8 cellular contexts compared by ENCODE assay signal in the genomic region with DNA sequence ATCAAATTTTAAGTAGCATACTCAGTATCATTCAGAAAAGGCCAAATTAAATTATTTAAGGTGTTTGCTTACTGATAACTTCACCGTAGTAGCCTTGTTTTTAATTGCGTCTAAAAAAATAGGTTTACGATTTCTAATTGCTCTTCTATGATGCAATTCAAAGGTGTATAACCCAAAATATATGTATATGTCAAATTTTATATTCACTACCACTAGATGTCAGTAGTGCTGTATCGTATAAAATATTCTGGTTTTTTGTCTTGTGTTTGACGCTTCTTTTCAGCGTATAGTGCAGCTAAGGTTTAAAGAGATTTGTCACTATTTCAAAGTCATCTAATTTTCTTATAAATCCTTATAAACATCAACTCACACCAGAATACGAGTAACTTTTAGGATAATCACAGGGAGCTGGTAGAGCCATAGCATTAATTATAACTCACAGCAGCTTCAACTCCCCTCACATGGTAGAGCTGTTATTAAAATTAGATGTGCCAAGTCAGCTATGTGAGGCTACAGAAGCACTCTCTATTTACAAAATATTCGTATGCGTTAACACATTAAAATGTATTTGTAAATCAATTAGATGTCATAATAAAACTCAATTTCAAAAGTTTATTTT. TPM values are rescaled to one million over a fixed set of nuclear protein-coding genes. Genes with fewer than 3 reads are reported as not detected.
A peak's percentile ranks its signal among the peaks of the same experiment; 100 is the strongest.
DNase-seq lines count a peak whose midpoint lies in the region; ATAC-seq and TF ChIP-seq lines count a peak whose summit lies in the region.

No MANE protein-coding gene starts in this region.

- H4K8ac ChIP-seq in H9 (replicated peaks; ENCODE audit: insufficient read length, low read depth, low read length) = no peak overlapping the region

- no peak overlapping the region for H3K4ac ChIP-seq in H9 (ENCODE audit: low read depth, low read length)

- H3K79me2 ChIP-seq in H9 (ENCODE audit: insufficient read depth, low read length) = peaks cover 30% of the 10 kb centered on the region; the same call in 1 of the 2 replicates

- H2AK5ac ChIP-seq in H9 (ENCODE audit: insufficient read length, low read length) = no peak overlapping the region

- no peak overlapping the region for H3T11ph ChIP-seq in H9 (ENCODE audit: low read length)

- peaks cover 19% of the 10 kb centered on the region for H3K23me2 ChIP-seq in H9 (ENCODE audit: insufficient read length, low read depth, low read length, poor library complexity, severe bottlenecking)

- no peak overlapping the region for H4K91ac ChIP-seq in H9 (ENCODE audit: insufficient read length, low read depth, low read length)

- TF ChIP-seq CTCF in H9 (conservative IDR thresholded peaks at IDR 0.05) (peak; percentile 74), colonic mucosa (IDR thresholded peaks at IDR 0.05) (peak; percentile 55)

- no peaks in the 10 kb centered on the region for H3K36me3 ChIP-seq in colonic mucosa

- no peaks in the 10 kb centered on the region for H3K27me3 ChIP-seq in H9 (ENCODE audit: insufficient read depth, low read length)
- no peaks in the 10 kb centered on the region for H3K27me3 ChIP-seq in colonic mucosa

- H3K4me1 Mint-ChIP-seq in H9 = peaks cover 48 to 52% of the 10 kb centered on the region in 2 experiments
- peaks cover 12% of the 10 kb centered on the region for H3K4me1 Mint-ChIP-seq in activated T-helper 2 cell treated with anti-CD3 and anti-CD28 coated beads, Interferon-gamma antibody, Interleukin-2, Interleukin-4, amounts not matched to agents 10 μg/mL and 5 μg/mL and 100 μg/mL, durations not matched to agents 14 hours and 24 hours and 36 hours (ENCODE audit: low read depth)

- no peak overlapping the region for H4K5ac ChIP-seq in H9 (ENCODE audit: insufficient read length, low read depth, low read length)

- H3K56ac ChIP-seq in H9 (ENCODE audit: insufficient read length, low read depth, low read length) = no peak overlapping the region

- no peak overlapping the region for H2BK12ac ChIP-seq in H9 (ENCODE audit: insufficient read length, low read depth, low read length)

- H3K9ac ChIP-seq in H9 (ENCODE audit: extremely low read depth, insufficient read length, low read length) (no peak overlapping the region), colonic mucosa (ENCODE audit: low read depth in 2 of 2, low read length in 2 of 2) (no peak overlapping the region)

- no peaks in the 10 kb centered on the region; a peak in 1 of 5 replicates for H3K9me3 Mint-ChIP-seq in H9
- H3K9me3 Mint-ChIP-seq in activated T-helper 2 cell treated with anti-CD3 and anti-CD28 coated beads, Interferon-gamma antibody, Interleukin-2, Interleukin-4, amounts not matched to agents 10 μg/mL and 5 μg/mL and 100 μg/mL, durations not matched to agents 14 hours and 24 hours and 36 hours = no peaks in the 10 kb centered on the region

- H3K4me2 ChIP-seq in H9 (ENCODE audit: insufficient read depth, insufficient read length, low read length) = peak overlapping the region; percentile 32

- peaks cover 33 to 47% (median 34%) of the 10 kb centered on the region in 3 experiments for H3K36me3 Mint-ChIP-seq in H9 (ENCODE audit: insufficient read depth in 1 of 3, low read depth in 3 of 3)
- H3K36me3 Mint-ChIP-seq in activated T-helper 2 cell treated with anti-CD3 and anti-CD28 coated beads, Interferon-gamma antibody, Interleukin-2, Interleukin-4, amounts not matched to agents 10 μg/mL and 5 μg/mL and 100 μg/mL, durations not matched to agents 14 hours and 24 hours and 36 hours (ENCODE audit: low read depth) = peaks cover 3% of the 10 kb centered on the region

- no peaks in the 10 kb centered on the region for H4K20me1 ChIP-seq in H9 (ENCODE audit: control insufficient read depth, insufficient read depth, insufficient read length)

- H3K27me3 Mint-ChIP-seq in H9 (ENCODE audit: low read depth) = no peaks in the 10 kb centered on the region
- H3K27me3 Mint-ChIP-seq in activated T-helper 2 cell treated with anti-CD3 and anti-CD28 coated beads, Interferon-gamma antibody, Interleukin-2, Interleukin-4, amounts not matched to agents 10 μg/mL and 5 μg/mL and 100 μg/mL, durations not matched to agents 14 hours and 24 hours and 36 hours (ENCODE audit: low read depth) = peaks cover 29% of the 10 kb centered on the region

- no peak overlapping the region for H3K27ac Mint-ChIP-seq in H9
- no peak overlapping the region for H3K27ac Mint-ChIP-seq in activated T-helper 2 cell treated with anti-CD3 and anti-CD28 coated beads, Interferon-gamma antibody, Interleukin-2, Interleukin-4, amounts not matched to agents 10 μg/mL and 5 μg/mL and 100 μg/mL, durations not matched to agents 14 hours and 24 hours and 36 hours

- no peak overlapping the region for H3K27ac ChIP-seq in H9 (ENCODE audit: insufficient read length, low read depth, low read length)
- H3K27ac ChIP-seq in colonic mucosa = no peak overlapping the region

- peak overlapping the region; percentile 33 to 62; a peak in 3 of 5 replicates for H3K4me3 Mint-ChIP-seq in H9
- no peak overlapping the region for H3K4me3 Mint-ChIP-seq in activated T-helper 2 cell treated with anti-CD3 and anti-CD28 coated beads, Interferon-gamma antibody, Interleukin-2, Interleukin-4, amounts not matched to agents 10 μg/mL and 5 μg/mL and 100 μg/mL, durations not matched to agents 14 hours and 24 hours and 36 hours (ENCODE audit: low read depth)

- no peak overlapping the region for H3K4me3 ChIP-seq in colonic mucosa

- DNase-seq in AML-193 (lab: John Stamatoyannopoulos, UW) (peak; percentile 65 to 67), H9 (no peak), NCI-H69 (lab: John Stamatoyannopoulos, UW) (peak; percentile 63), colonic mucosa (no peak), myocyte (ENCODE audit: low read depth) (peak; percentile 75), GOT3 (lab: John Stamatoyannopoulos, UW) (no peak)
- DNase-seq in activated T-helper 2 cell treated with anti-CD3 and anti-CD28 coated beads, Interferon-gamma antibody, Interleukin-2, Interleukin-4, amounts not matched to agents 10 μg/mL and 5 μg/mL and 100 μg/mL, durations not matched to agents 14 hours and 24 hours and 36 hours (ENCODE audit: low spot score) = no peak

- H2BK5ac ChIP-seq in H9 (ENCODE audit: insufficient read length, low read length) = no peak overlapping the region

- no peak overlapping the region for H3K23ac ChIP-seq in H9 (ENCODE audit: insufficient read length, low read depth, low read length)

- no peak overlapping the region for H2BK120ac ChIP-seq in H9 (ENCODE audit: low read depth, low read length, poor library complexity, severe bottlenecking)

- WGBS in H9 (ENCODE audit: extremely low coverage, insufficient read length, low lambda C conversion rate) = no CpG with 5 or more reads among the region's 9 CpGs

- no peak overlapping the region for H2BK15ac ChIP-seq in H9 (ENCODE audit: low read depth, low read length)

- ATAC-seq in GM21515 (IDR thresholded peaks at IDR 0.05; ENCODE audit: unreplicated experiment) = no peak

- H2AFZ ChIP-seq in H9 (ENCODE audit: low read length) = no peak overlapping the region

- H2BK20ac ChIP-seq in H9 (ENCODE audit: low read depth, low read length, poor library complexity, severe bottlenecking) = no peak overlapping the region

- no peak overlapping the region for H3K18ac ChIP-seq in H9 (ENCODE audit: insufficient read length, low read depth, low read length)

- intact Hi-C loops in colonic mucosa (cut with DNase I) = loop anchor here (2.0 to 5.0 kb wide), 2 partner anchors 218 to 255 kb away; no protein-coding TSS in a partner anchor
- intact Hi-C loops in activated T-helper 2 cell treated with anti-CD3 and anti-CD28 coated beads, Interferon-gamma antibody, Interleukin-2, Interleukin-4, amounts not matched to agents 10 μg/mL and 5 μg/mL and 100 μg/mL, durations not matched to agents 14 hours and 24 hours and 36 hours (cut with micrococcal nuclease) = loop anchor here (1.0 kb wide), 2 partner anchors 217 to 254 kb away; no protein-coding TSS in a partner anchor

- H3K79me1 ChIP-seq in H9 (ENCODE audit: insufficient read depth, low read depth, low read length, poor library complexity, severe bottlenecking) = peaks cover 4% of the 10 kb centered on the region

- no peak overlapping the region for H3K14ac ChIP-seq in H9 (ENCODE audit: insufficient read depth, low read length)

- H3K4me1 ChIP-seq in H9 (ENCODE audit: insufficient read depth, low read length) (peaks cover 2% of the 10 kb centered on the region; the same call in 1 of the 2 replicates), colonic mucosa (no peaks in the 10 kb centered on the region)

- no peaks in the 10 kb centered on the region for H3K9me3 ChIP-seq in H9 (ENCODE audit: control insufficient read depth, low read depth, low read length)
- H3K9me3 ChIP-seq in colonic mucosa = no peaks in the 10 kb centered on the region

RNA-seq across cellular contexts. Expression of gene PFN2, which starts 3.5 kb away (rescaled TPM):
- 169 and 174 TPM in 2 replicates for total RNA-seq in H9 (2021)
- 10 to 100 TPM; 35.7 to 40.3 TPM for total RNA-seq in colonic mucosa
- total RNA-seq in myocyte = 260 and 354 TPM in 2 replicates
- polyA plus RNA-seq in myocyte (2012) = 262 TPM
- 0.78 and 0.85 TPM in 2 replicates for total RNA-seq in activated T-helper 2 cell treated with anti-CD3 and anti-CD28 coated beads, Interferon-gamma antibody, Interleukin-2, Interleukin-4, amounts not matched to agents 10 μg/mL and 5 μg/mL and 100 μg/mL, durations not matched to agents 14 hours and 24 hours and 36 hours

Comparison
In these comparisons a context has a peak if more than half of its experiments do, and no peak if none do; other contexts are left out.
1. DNase-seq: peak in AML-193 (2 of 2), NCI-H69 (single experiment) and myocyte (single experiment); none in H9 (single experiment), colonic mucosa (single experiment), activated T-helper 2 cell treated with anti-CD3 and anti-CD28 coated beads, Interferon-gamma antibody, Interleukin-2, Interleukin-4, amounts not matched to agents 10 μg/mL and 5 μg/mL and 100 μg/mL, durations not matched to agents 14 hours and 24 hours and 36 hours (single experiment) and GOT3 (single experiment).
2. RNA of gene PFN2, which starts 3.5 kb away (total RNA-seq): 260 to 354 TPM in myocyte, 169 to 174 TPM in H9 and 35.7 to 40.3 TPM in colonic mucosa; 0.78 to 0.85 TPM in activated T-helper 2 cell treated with anti-CD3 and anti-CD28 coated beads, Interferon-gamma antibody, Interleukin-2, Interleukin-4, amounts not matched to agents 10 μg/mL and 5 μg/mL and 100 μg/mL, durations not matched to agents 14 hours and 24 hours and 36 hours; every median in the first group is over 10 times any median in the second.